In genomic region chr5:110807174-110807573, GRCh38 we compare ENCODE assay signal across 27 cellular contexts.
DNase-seq lines count a peak whose midpoint lies in the region; ATAC-seq, FAIRE-seq and TF ChIP-seq lines count a peak whose summit lies in the region.
"Had no signal": no experiment of that assay in that cellular context is flagged by ENCODE, and none has a peak within 500 bp of the region (broad histone marks: within the 10 kb centered on the region; RNA-seq: fewer than 3 reads in every experiment).

No MANE protein-coding gene starts in this region.

- H3K27ac ChIP-seq in fibroblast of lung (ENCODE audit: insufficient read depth, low read length) (no peak overlapping the region), kidney (ENCODE audit: low read depth in 2 of 2, low read length in 2 of 2) (no peak overlapping the region), transverse colon (no peak overlapping the region)
- H3K27ac ChIP-seq: GM23248, RWPE1, stomach, upper lobe of left lung had no signal

- TF ChIP-seq POLR2A in transverse colon (IDR thresholded peaks at IDR 0.05): no peak

- no peak for ATAC-seq in natural killer cell treated with Interleukin-12 subunit alpha and Interleukin-12 subunit beta and Interleukin-15 and Interleukin-18, amount 100 ng/mL, for 72 hours
- ATAC-seq: naive thymus-derived CD8-positive, alpha-beta T cell had no signal

- H3K4me3 Mint-ChIP-seq in natural killer cell treated with Interleukin-12 subunit alpha and Interleukin-12 subunit beta and Interleukin-15 and Interleukin-18, amount 100 ng/mL, for 72 hours: no peak overlapping the region
- H3K4me3 Mint-ChIP-seq: naive thymus-derived CD8-positive, alpha-beta T cell had no signal

- peaks cover 6% of the 10 kb centered on the region for H3K36me3 Mint-ChIP-seq in natural killer cell treated with Interleukin-12 subunit alpha and Interleukin-12 subunit beta and Interleukin-15 and Interleukin-18, amount 100 ng/mL, for 72 hours

- no peak for FAIRE-seq in kidney (lab: Jason Lieb, UNC)
- FAIRE-seq: A204.1, bronchial epithelial cell, D721Med, GM19239, HTR-8/SVneo had no signal

- intact Hi-C loops in kidney (cut with DNase I) (no loop called here), transverse colon (cut with DNase I; ENCODE audit: low total_unique reads) (no loop called here)

- H3K9me3 Mint-ChIP-seq in natural killer cell treated with Interleukin-12 subunit alpha and Interleukin-12 subunit beta and Interleukin-15 and Interleukin-18, amount 100 ng/mL, for 72 hours: peaks cover 18% of the 10 kb centered on the region

- H3K27ac Mint-ChIP-seq in natural killer cell treated with Interleukin-12 subunit alpha and Interleukin-12 subunit beta and Interleukin-15 and Interleukin-18, amount 100 ng/mL, for 72 hours: no peak overlapping the region
- H3K27ac Mint-ChIP-seq: naive thymus-derived CD8-positive, alpha-beta T cell had no signal

- no peaks in the 10 kb centered on the region for H4K20me1 ChIP-seq in fibroblast of lung (ENCODE audit: control insufficient read depth, extremely low read depth, insufficient read depth, low read length)

- no peak overlapping the region for H3K4me2 ChIP-seq in fibroblast of lung (ENCODE audit: extremely low read depth, insufficient read depth, low read length)

- peak overlapping the region; percentile 20 for H2AFZ ChIP-seq in fibroblast of lung (ENCODE audit: low read length)
- H2AFZ ChIP-seq: GM23248 had no signal

- H3K27me3 Mint-ChIP-seq in natural killer cell treated with Interleukin-12 subunit alpha and Interleukin-12 subunit beta and Interleukin-15 and Interleukin-18, amount 100 ng/mL, for 72 hours: no peaks in the 10 kb centered on the region

- TF ChIP-seq EP300 in transverse colon (IDR thresholded peaks at IDR 0.05; ENCODE audit: low read depth): no peak

- peaks cover 3% of the 10 kb centered on the region for H3K4me1 ChIP-seq in fibroblast of lung (ENCODE audit: control insufficient read depth, extremely low read depth, insufficient read depth, low read length)
- H3K4me1 ChIP-seq in kidney (ENCODE audit: control insufficient read depth in 1 of 2, insufficient read depth in 1 of 2, low read depth in 1 of 2, low read length in 2 of 2): no peaks in the 10 kb centered on the region
- no peaks in the 10 kb centered on the region for H3K4me1 ChIP-seq in transverse colon
- H3K4me1 ChIP-seq: stomach, upper lobe of left lung had no signal

- TF ChIP-seq CTCF in fibroblast of lung (conservative IDR thresholded peaks at IDR 0.05 in 1 of 2, IDR thresholded peaks at IDR 0.05 in 1 of 2; ENCODE audit: low read depth in 1 of 2, low read length in 2 of 2) (no peak), kidney (IDR thresholded peaks at IDR 0.05; ENCODE audit: borderline replicate concordance, extremely low read depth, insufficient read depth) (no peak), transverse colon (IDR thresholded peaks at IDR 0.05) (no peak)

- H3K4me3 ChIP-seq in fibroblast of lung (replicated peaks in 1 of 4; ENCODE audit: control extremely low read depth in 1 of 4, insufficient read depth in 1 of 4, low read depth in 3 of 4, low read length in 4 of 4): no peak overlapping the region
- H3K4me3 ChIP-seq in kidney (ENCODE audit: low read length in 2 of 2): no peak overlapping the region
- no peak overlapping the region for H3K4me3 ChIP-seq in transverse colon
- H3K4me3 ChIP-seq: GM23248, lung, stomach, upper lobe of left lung had no signal

- peak; percentile 3 for DNase-seq in NCI-H2171 treated with DMSO at 0.1 percent for 48 hours (lab: John Stamatoyannopoulos, UW)
- DNase-seq in NCI-H2171 (lab: John Stamatoyannopoulos, UW): no peak
- peak in 1 of 2 donors; percentile 83 for DNase-seq in fibroblast of lung (ENCODE audit: low read depth in 2 of 2)
- DNase-seq in kidney: peak; percentile 65
- peak; percentile 12 for DNase-seq in transverse colon
- DNase-seq in T-helper 2 cell: no peak
- DNase-seq in NCI-H510A treated with DMSO at 0.1 percent for 48 hours (lab: John Stamatoyannopoulos, UW): no peak
- no peak for DNase-seq in natural killer cell treated with Interleukin-12 subunit alpha and Interleukin-12 subunit beta and Interleukin-15 and Interleukin-18, amount 100 ng/mL, for 72 hours (ENCODE audit: low spot score)
- DNase-seq: activated CD4-positive, alpha-beta T cell treated with anti-CD3 and anti-CD28 coated beads, Interleukin-2, amount 50 U/mL, for 1 hour; activated CD8-positive, alpha-beta memory T cell treated with anti-CD3 and anti-CD28 coated beads, Interleukin-2, amount 50 U/mL, for 48 hours; activated gamma-delta T cell; C1 segment of cervical spinal cord; dermis blood vessel endothelial cell; GM23248; naive thymus-derived CD8-positive, alpha-beta T cell; NCI-H1436; stimulated activated CD4-positive, alpha-beta T cell treated with anti-CD3 and anti-CD28 coated beads, Interleukin-4, amount 100 ng/mL, for 24 hours; stomach; T-helper 1 cell; upper lobe of left lung had no signal

- no peaks in the 10 kb centered on the region for H3K79me2 ChIP-seq in fibroblast of lung (ENCODE audit: control insufficient read depth, insufficient read depth, low read length)

- in situ Hi-C loops in transverse colon (cut with MboI; ENCODE audit: low pct_ligation_motif_present in 1 of 4, low pct_unique_long_range_greater_than_20kb in 1 of 4, low sequenced_read_pairs in 3 of 4): no loop called here

- no peaks in the 10 kb centered on the region for H3K27me3 ChIP-seq in fibroblast of lung (ENCODE audit: control insufficient read depth, insufficient read depth, low read length)
- no peaks in the 10 kb centered on the region for H3K27me3 ChIP-seq in transverse colon
- H3K27me3 ChIP-seq: stomach, upper lobe of left lung had no signal

- WGBS in transverse colon (ENCODE audit: low coverage in 1 of 2), 2 donors: 56 to 69% methylated on average over 4 of the region's 4 CpGs

- H3K36me3 ChIP-seq in fibroblast of lung (ENCODE audit: control insufficient read depth, insufficient read depth, low read length): no peaks in the 10 kb centered on the region
- no peaks in the 10 kb centered on the region for H3K36me3 ChIP-seq in kidney (ENCODE audit: control insufficient read depth in 1 of 2, insufficient read depth in 2 of 2, low read length in 2 of 2)
- no peaks in the 10 kb centered on the region for H3K36me3 ChIP-seq in transverse colon
- H3K36me3 ChIP-seq: stomach, upper lobe of left lung had no signal

- no peaks in the 10 kb centered on the region for H3K4me1 Mint-ChIP-seq in natural killer cell treated with Interleukin-12 subunit alpha and Interleukin-12 subunit beta and Interleukin-15 and Interleukin-18, amount 100 ng/mL, for 72 hours (ENCODE audit: low read depth in 2 of 2)
- H3K4me1 Mint-ChIP-seq: naive thymus-derived CD8-positive, alpha-beta T cell had no signal

- H3K9ac ChIP-seq in fibroblast of lung (ENCODE audit: insufficient read depth, low read length) (no peak overlapping the region), kidney (ENCODE audit: low read length in 2 of 2) (no peak overlapping the region)
- H3K9ac ChIP-seq: GM23248 had no signal

- H3K9me3 ChIP-seq in fibroblast of lung (ENCODE audit: control insufficient read depth, insufficient read depth, low read depth, low read length): no peaks in the 10 kb centered on the region
- peaks cover 0 to 4% of the 10 kb centered on the region in 2 donors for H3K9me3 ChIP-seq in kidney (ENCODE audit: control insufficient read depth in 1 of 2, low read length in 2 of 2)
- peaks cover 0 to 4% of the 10 kb centered on the region in 2 donors for H3K9me3 ChIP-seq in transverse colon

Comparison
In these comparisons a context has a peak if more than half of its experiments do, and no peak if none do; other contexts are left out.
1. DNase-seq: peak in NCI-H2171 treated with DMSO at 0.1 percent for 48 hours (single experiment), kidney (single experiment) and transverse colon (single experiment); none in NCI-H2171 (single experiment), T-helper 2 cell (0 of 5), NCI-H510A treated with DMSO at 0.1 percent for 48 hours (single experiment) and natural killer cell treated with Interleukin-12 subunit alpha and Interleukin-12 subunit beta and Interleukin-15 and Interleukin-18, amount 100 ng/mL, for 72 hours (single experiment).